Comparison of ENCODE assay signal across 9 cellular contexts in the genomic region with DNA sequence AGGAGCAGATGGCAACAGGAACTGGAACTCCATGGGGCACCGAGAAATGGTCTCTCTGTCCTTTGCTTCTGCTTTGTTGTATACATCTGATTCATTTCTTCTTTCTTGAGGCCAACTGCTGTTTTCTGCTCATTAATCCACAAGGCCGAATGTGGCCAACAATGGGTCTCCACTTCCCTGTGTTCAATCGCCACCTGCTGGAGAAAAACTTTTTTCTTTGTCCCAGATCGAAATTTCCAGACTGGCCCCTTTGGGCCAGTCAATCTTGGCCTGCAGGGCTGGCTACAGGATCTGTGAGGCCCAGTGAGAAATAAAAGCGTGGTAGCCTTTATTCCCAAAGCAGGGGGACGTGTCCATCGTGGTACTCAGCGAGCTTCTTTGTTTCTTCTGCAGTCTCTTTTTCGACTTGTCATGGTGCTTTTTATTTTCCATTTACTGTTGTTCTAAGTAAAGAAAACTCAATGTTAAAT. TPM values are rescaled to one million over a fixed set of nuclear protein-coding genes. Genes with fewer than 3 reads are reported as not detected.
A peak's percentile ranks its signal among the peaks of the same experiment; 100 is the strongest.
DNase-seq lines count a peak whose midpoint lies in the region; ATAC-seq and TF ChIP-seq lines count a peak whose summit lies in the region.
"Had no signal": no experiment of that assay in that cellular context is flagged by ENCODE, and none has a peak within 500 bp of the region (broad histone marks: within the 10 kb centered on the region; RNA-seq: fewer than 3 reads in every experiment).

No MANE protein-coding gene starts in this region.

- no peaks in the 10 kb centered on the region for H3K9me3 Mint-ChIP-seq in activated naive CD4-positive, alpha-beta T cell treated with anti-CD3 and anti-CD28 coated beads, Interleukin-2, amount 10 ng/mL, durations not matched to agents 7 days and 5 days
- H3K9me3 Mint-ChIP-seq: IgD-negative memory B cell had no signal

- ATAC-seq in GM21529 (IDR thresholded peaks at IDR 0.05; ENCODE audit: unreplicated experiment) (no peak), sciatic nerve (no peak)

- no peak for DNase-seq in AG04449 (ENCODE audit: low read depth, low spot score)
- peak; percentile 35 for DNase-seq in G401 (ENCODE audit: low spot score)
- DNase-seq in NAMALWA (ENCODE audit: low spot score): peak; percentile 70
- DNase-seq in activated naive CD4-positive, alpha-beta T cell treated with anti-CD3 and anti-CD28 coated beads, Interleukin-2, amount 10 ng/mL, durations not matched to agents 7 days and 5 days: peak; percentile 46
- DNase-seq in iPS DF 6.9 (ENCODE audit: low read depth, low spot score): peak; percentile 35
- peak; percentile 40 for DNase-seq in stimulated activated CD4-positive, alpha-beta T cell treated with anti-CD3 and anti-CD28 coated beads, Interleukin-4, amount 100 ng/mL, for 24 hours
- no peak for DNase-seq in sciatic nerve (ENCODE audit: low spot score)

- H3K4me1 Mint-ChIP-seq in activated naive CD4-positive, alpha-beta T cell treated with anti-CD3 and anti-CD28 coated beads, Interleukin-2, amount 10 ng/mL, durations not matched to agents 7 days and 5 days: no peaks in the 10 kb centered on the region

- no CpG with 5 or more reads among the region's 9 CpGs for WGBS in iPS DF 6.9 (ENCODE audit: insufficient coverage, insufficient read length)

- H3K27me3 ChIP-seq in iPS DF 6.9 (ENCODE audit: control insufficient read depth, insufficient read depth, low read length): no peaks in the 10 kb centered on the region

- no peaks in the 10 kb centered on the region for H3K9me3 ChIP-seq in iPS DF 6.9 (ENCODE audit: control insufficient read depth, insufficient read depth, low read length)

- H3K36me3 ChIP-seq in iPS DF 6.9 (ENCODE audit: control insufficient read depth, insufficient read depth, low read length): no peaks in the 10 kb centered on the region

- in situ Hi-C loops in G401 (cut with HindIII; ENCODE audit: low sequenced_read_pairs): no loop called here

- POLR2A ChIA-PET in AG04449 (lab: Yijun Ruan, JAX): no interaction called here

- peak; percentile 42 for TF ChIP-seq CTCF in AG04449 (IDR thresholded peaks at IDR 0.05; ENCODE audit: insufficient read depth, low read length, missing control alignments)

- peaks cover 1% of the 10 kb centered on the region; the same call in 1 of the 2 replicates for H3K4me1 ChIP-seq in iPS DF 6.9 (ENCODE audit: control insufficient read depth, insufficient read depth, low read length)

- H3K4me3 ChIP-seq in AG04449 (ENCODE audit: low read depth, low read length) (no peak overlapping the region), iPS DF 6.9 (ENCODE audit: low read length) (no peak overlapping the region)

- intact Hi-C loops in sciatic nerve (cut with DNase I): loop anchor here (5.0 kb wide), 1 partner anchor 357 kb away; no protein-coding TSS in a partner anchor

- no peaks in the 10 kb centered on the region for H3K27me3 Mint-ChIP-seq in activated naive CD4-positive, alpha-beta T cell treated with anti-CD3 and anti-CD28 coated beads, Interleukin-2, amount 10 ng/mL, durations not matched to agents 7 days and 5 days
- H3K27me3 Mint-ChIP-seq: IgD-negative memory B cell had no signal

- no peak overlapping the region for H3K4me3 Mint-ChIP-seq in activated naive CD4-positive, alpha-beta T cell treated with anti-CD3 and anti-CD28 coated beads, Interleukin-2, amount 10 ng/mL, durations not matched to agents 7 days and 5 days
- H3K4me3 Mint-ChIP-seq: IgD-negative memory B cell had no signal

- H3K27ac ChIP-seq in iPS DF 6.9 (ENCODE audit: low read length): no peak overlapping the region

- H3K36me3 Mint-ChIP-seq in activated naive CD4-positive, alpha-beta T cell treated with anti-CD3 and anti-CD28 coated beads, Interleukin-2, amount 10 ng/mL, durations not matched to agents 7 days and 5 days: no peaks in the 10 kb centered on the region
- H3K36me3 Mint-ChIP-seq: IgD-negative memory B cell had no signal

- H3K27ac Mint-ChIP-seq in activated naive CD4-positive, alpha-beta T cell treated with anti-CD3 and anti-CD28 coated beads, Interleukin-2, amount 10 ng/mL, durations not matched to agents 7 days and 5 days: no peak overlapping the region

- CTCF ChIA-PET in AG04449 (lab: Yijun Ruan, JAX): interaction anchor here (0.6 to 12.3 kb wide), 27 partner anchors 10 to 573 kb away, joined by 3 to 296 read pairs (median 4); no protein-coding TSS in a partner anchor
- CTCF ChIA-PET in activated naive CD4-positive, alpha-beta T cell treated with anti-CD3 and anti-CD28 coated beads, Interleukin-2, amount 10 ng/mL, durations not matched to agents 7 days and 5 days (lab: Charles Lee): interaction anchor here (0.9 to 8.0 kb wide), 15 partner anchors 12 to 569 kb away, joined by 3 to 131 read pairs (median 7); no protein-coding TSS in a partner anchor

RNA-seq across cellular contexts. Expression of a gene that starts 58.8 kb away (rescaled TPM):
- total RNA-seq in G401 (2014; rRNA removed; shearing (Covaris generic)): 0.06 and 0.24 TPM in 2 replicates
- total RNA-seq in sciatic nerve: 41.8 TPM

Comparison
In these comparisons a context has a peak if more than half of its experiments do, and no peak if none do; other contexts are left out.
1. DNase-seq: peak in G401 (single experiment), NAMALWA (single experiment), activated naive CD4-positive, alpha-beta T cell treated with anti-CD3 and anti-CD28 coated beads, Interleukin-2, amount 10 ng/mL, durations not matched to agents 7 days and 5 days (single experiment), iPS DF 6.9 (single experiment) and stimulated activated CD4-positive, alpha-beta T cell treated with anti-CD3 and anti-CD28 coated beads, Interleukin-4, amount 100 ng/mL, for 24 hours (single experiment); none in AG04449 (single experiment) and sciatic nerve (single experiment).
2. RNA of a gene that starts 58.8 kb away (total RNA-seq): 41.8 TPM in sciatic nerve (single experiment); 0.06 to 0.24 TPM in G401; every median in the first group is over 10 times any median in the second.